9 cellular contexts compared by ENCODE assay signal in genomic region chr2:25557179-25558036, GRCh38.
DNase-seq lines count a peak whose midpoint lies in the region; ATAC-seq, FAIRE-seq and TF ChIP-seq lines count a peak whose summit lies in the region.
"Had no signal": no experiment of that assay in that cellular context is flagged by ENCODE, and none has a peak within 500 bp of the region (broad histone marks: within the 10 kb centered on the region; RNA-seq: fewer than 3 reads in every experiment).

No MANE protein-coding gene starts in this region.

- dilution Hi-C loops in IMR-90 (cut with HindIII; ENCODE audit: low sequenced_read_pairs, unreplicated experiment): no loop called here

- H4K91ac ChIP-seq in IMR-90 (ENCODE audit: insufficient read depth, low read depth, low read length): no peak overlapping the region

- peak overlapping the region; percentile 1 for H2AFZ ChIP-seq in IMR-90 (replicated peaks; ENCODE audit: low read length, poor library complexity)
- no peak overlapping the region for H2AFZ ChIP-seq in smooth muscle cell (ENCODE audit: low read depth)

- H3K4me1 ChIP-seq in IMR-90 (ENCODE audit: control insufficient read depth, insufficient read depth, low read length) (peaks cover 2% of the 10 kb centered on the region), endodermal cell (ENCODE audit: control insufficient read depth, insufficient read depth, low read length) (no peaks in the 10 kb centered on the region), smooth muscle cell (ENCODE audit: low read depth) (no peaks in the 10 kb centered on the region)

- no peak for TF ChIP-seq RAD21 in IMR-90 (IDR thresholded peaks at IDR 0.05; ENCODE audit: low read length)

- no peaks in the 10 kb centered on the region for H3K36me3 ChIP-seq in GM06990 (ENCODE audit: control insufficient read depth, insufficient read depth, low read length)
- H3K36me3 ChIP-seq in IMR-90 (ENCODE audit: control insufficient read depth, insufficient read depth, low read length): no peaks in the 10 kb centered on the region
- H3K36me3 ChIP-seq in endodermal cell (ENCODE audit: control insufficient read depth, insufficient read depth, low read length): no peaks in the 10 kb centered on the region
- H3K36me3 ChIP-seq in smooth muscle cell (ENCODE audit: low read depth): no peaks in the 10 kb centered on the region

- intact Hi-C loops in IMR-90 (cut with micrococcal nuclease): no loop called here

- no peak overlapping the region for H2BK20ac ChIP-seq in IMR-90 (ENCODE audit: low read depth, low read length)

- no peak overlapping the region for H3K9ac ChIP-seq in IMR-90 (ENCODE audit: low read depth, low read length)
- H3K9ac ChIP-seq in endodermal cell (ENCODE audit: extremely low read depth, low read length, poor library complexity, severe bottlenecking): no peak overlapping the region
- no peak overlapping the region for H3K9ac ChIP-seq in smooth muscle cell (ENCODE audit: low read depth)

- no peak overlapping the region for H3K4me2 ChIP-seq in IMR-90 (ENCODE audit: low read depth, low read length)
- H3K4me2 ChIP-seq in smooth muscle cell: no peak overlapping the region

- H2AK9ac ChIP-seq in IMR-90 (replicated peaks; ENCODE audit: low read depth, low read length, poor library complexity): peak overlapping the region; percentile 34

- H2BK5ac ChIP-seq in IMR-90 (ENCODE audit: low read depth, low read length, poor library complexity, severe bottlenecking): no peak overlapping the region

- H3K36me3 Mint-ChIP-seq in endodermal cell (ENCODE audit: low read depth): no peaks in the 10 kb centered on the region

- H3K79me1 ChIP-seq in IMR-90 (ENCODE audit: low read depth in 1 of 2, low read length in 2 of 2): no peaks in the 10 kb centered on the region

- peak; percentile 44 for ATAC-seq in GM19452 (IDR thresholded peaks at IDR 0.05; ENCODE audit: unreplicated experiment)
- ATAC-seq in IMR-90 (ENCODE audit: low read depth): no peak

- no peaks in the 10 kb centered on the region for H3K27me3 Mint-ChIP-seq in endodermal cell (ENCODE audit: insufficient read depth)

- in situ Hi-C loops in IMR-90 (cut with MboI; ENCODE audit: low sequenced_read_pairs): no loop called here

- H3K9me3 ChIP-seq in IMR-90 (ENCODE audit: control insufficient read depth, insufficient read depth, low read length) (no peaks in the 10 kb centered on the region), endodermal cell (ENCODE audit: control insufficient read depth, low read length) (no peaks in the 10 kb centered on the region), smooth muscle cell (replicated peaks; ENCODE audit: low read depth) (no peaks in the 10 kb centered on the region)

- no TSS peak for BruUV-seq in IMR-90 (replicated peaks; lab: Mats Ljungman, UMichigan)

- H3K27ac Mint-ChIP-seq in endodermal cell: peak overlapping the region; percentile 13

- no peaks in the 10 kb centered on the region for H3K9me3 Mint-ChIP-seq in endodermal cell

- CTCF ChIA-PET in IMR-90 (lab: Yijun Ruan, JAX): no interaction called here

- H3K4ac ChIP-seq in IMR-90 (ENCODE audit: low read depth, low read length): no peak overlapping the region

- H3K9me1 ChIP-seq in IMR-90 (ENCODE audit: insufficient read depth, low read length): no peaks in the 10 kb centered on the region

- no peak for TF ChIP-seq CTCF in GM06990 (IDR thresholded peaks at IDR 0.05; ENCODE audit: insufficient read depth, low read length, poor library complexity, severe bottlenecking)
- no peak for TF ChIP-seq CTCF in IMR-90 (conservative IDR thresholded peaks at IDR 0.05; ENCODE audit: low read depth, low read length)
- no peak for TF ChIP-seq CTCF in endodermal cell (conservative IDR thresholded peaks at IDR 0.05)
- TF ChIP-seq CTCF in D721Med (IDR thresholded peaks at IDR 0.05; ENCODE audit: insufficient read depth, missing control alignments): no peak
- TF ChIP-seq CTCF in smooth muscle cell (IDR thresholded peaks at IDR 0.05; ENCODE audit: borderline replicate concordance, insufficient read depth, poor library complexity, severe bottlenecking): no peak

- no peaks in the 10 kb centered on the region for H3K79me2 ChIP-seq in smooth muscle cell (ENCODE audit: low read depth)

- no peak overlapping the region for H3K4me3 Mint-ChIP-seq in endodermal cell

- H3K18ac ChIP-seq in IMR-90 (ENCODE audit: low read depth, low read length): no peak overlapping the region

- H3K27me3 ChIP-seq in GM06990 (replicated peaks; ENCODE audit: control insufficient read depth, insufficient read depth, low read length) (no peaks in the 10 kb centered on the region), IMR-90 (ENCODE audit: control insufficient read depth, insufficient read depth, low read length) (no peaks in the 10 kb centered on the region), endodermal cell (ENCODE audit: control insufficient read depth, insufficient read depth, low read length, poor library complexity, severe bottlenecking) (no peaks in the 10 kb centered on the region), smooth muscle cell (ENCODE audit: low read depth) (no peaks in the 10 kb centered on the region)

- H3K4me1 Mint-ChIP-seq in endodermal cell: peaks cover 13% of the 10 kb centered on the region

- no peak for FAIRE-seq in D721Med (lab: Jason Lieb, UNC)

- H3K4me3 ChIP-seq in GM06990 (replicated peaks; ENCODE audit: low read depth, low read length): no peak overlapping the region; the same call in 1 of the 2 replicates
- H3K4me3 ChIP-seq in IMR-90 (ENCODE audit: insufficient read depth, low read depth, low read length): no peak overlapping the region
- no peak overlapping the region for H3K4me3 ChIP-seq in endodermal cell (ENCODE audit: low read length)
- no peak overlapping the region for H3K4me3 ChIP-seq in smooth muscle cell

- WGBS in IMR-90 (ENCODE audit: extremely low coverage in 2 of 2, insufficient read length in 1 of 2), 2 experiments: 100% methylated on average over 1 of the region's 6 CpGs; no CpG with 5 or more reads in 1 of the 2 experiments
- 81 to 90% methylated on average over 6 of the region's 6 CpGs for WGBS in endodermal cell (ENCODE audit: insufficient coverage in 1 of 2, insufficient read length in 1 of 2), 2 experiments
- WGBS in smooth muscle cell (ENCODE audit: low lambda C conversion rate): 70% methylated on average over 6 of the region's 6 CpGs

- H4K5ac ChIP-seq in IMR-90 (ENCODE audit: low read depth, low read length): no peak overlapping the region

- H4K8ac ChIP-seq in IMR-90 (ENCODE audit: low read depth in 2 of 2, low read length in 2 of 2): no peak overlapping the region

- H4K20me1 ChIP-seq in IMR-90 (ENCODE audit: insufficient read depth, low read length) (no peaks in the 10 kb centered on the region), smooth muscle cell (ENCODE audit: low read depth) (no peaks in the 10 kb centered on the region)

- H3K14ac ChIP-seq in IMR-90 (replicated peaks; ENCODE audit: low read depth, low read length): peak overlapping the region; percentile 7; the same call in 1 of the 2 replicates

- no peak overlapping the region for H3K56ac ChIP-seq in IMR-90 (ENCODE audit: extremely low read depth, insufficient read depth, low read length)

- no peak overlapping the region for H2BK120ac ChIP-seq in IMR-90 (ENCODE audit: low read depth, low read length)

- H3K27ac ChIP-seq in IMR-90 (ENCODE audit: insufficient read depth, low read length) (no peak overlapping the region), endodermal cell (ENCODE audit: low read depth, low read length) (no peak overlapping the region), smooth muscle cell (ENCODE audit: low read depth) (no peak overlapping the region)

- POLR2A ChIA-PET in IMR-90 (lab: Charles Lee; ENCODE audit: unreplicated experiment): interaction anchor here (0.6 kb wide), 1 partner anchor 183 kb away, joined by 4 read pairs; no protein-coding TSS in a partner anchor

- TF ChIP-seq POLR2A in IMR-90 (IDR thresholded peaks at IDR 0.05; ENCODE audit: low read depth, low read length): no peak

- H3K23ac ChIP-seq in IMR-90 (ENCODE audit: low read depth, low read length): no peak overlapping the region

- H3F3A ChIP-seq in smooth muscle cell (ENCODE audit: low read depth): no peaks in the 10 kb centered on the region

- peak overlapping the region; percentile 48; the same call in 1 of the 2 replicates for H2AK5ac ChIP-seq in IMR-90 (ENCODE audit: low read depth, low read length)

- H2BK15ac ChIP-seq in IMR-90 (ENCODE audit: low read depth, low read length): no peak overlapping the region

- DNase-seq in GM06990 (ENCODE audit: extremely low read depth, insufficient read length) (peak; percentile 32), IMR-90 (no peak), endodermal cell (no peak), D721Med (ENCODE audit: insufficient read length, low spot score) (no peak), NCI-H2227 (lab: John Stamatoyannopoulos, UW; ENCODE audit: unreplicated experiment) (no peak), smooth muscle cell (lab: John Stamatoyannopoulos, UW; ENCODE audit: unreplicated experiment) (no peak), NCI-H69 (lab: John Stamatoyannopoulos, UW) (no peak)
- DNase-seq: NCI-H1436 had no signal

TF ChIP-seq in IMR-90, 13 proteins besides CTCF, POLR2A, EP300 and RAD21 (continues in another document):
- no peak for TF ChIP-seq NFE2L2 (IDR thresholded peaks at IDR 0.05; ENCODE audit: low read depth, low read length)
- TF ChIP-seq, protein P1, sequence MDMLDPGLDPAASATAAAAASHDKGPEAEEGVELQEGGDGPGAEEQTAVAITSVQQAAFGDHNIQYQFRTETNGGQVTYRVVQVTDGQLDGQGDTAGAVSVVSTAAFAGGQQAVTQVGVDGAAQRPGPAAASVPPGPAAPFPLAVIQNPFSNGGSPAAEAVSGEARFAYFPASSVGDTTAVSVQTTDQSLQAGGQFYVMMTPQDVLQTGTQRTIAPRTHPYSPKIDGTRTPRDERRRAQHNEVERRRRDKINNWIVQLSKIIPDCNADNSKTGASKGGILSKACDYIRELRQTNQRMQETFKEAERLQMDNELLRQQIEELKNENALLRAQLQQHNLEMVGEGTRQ (IDR thresholded peaks at IDR 0.05; ENCODE audit: low read depth, low read length): no peak
- TF ChIP-seq ELK1 (IDR thresholded peaks at IDR 0.05; ENCODE audit: borderline replicate concordance, low read depth, low read length): no peak
- no peak for TF ChIP-seq MAFK (IDR thresholded peaks at IDR 0.05; ENCODE audit: low read depth, low read length)
- no peak for TF ChIP-seq SMC3 (IDR thresholded peaks at IDR 0.05; ENCODE audit: low read depth, low read length)
- no peak for TF ChIP-seq BHLHE40 (IDR thresholded peaks at IDR 0.05; ENCODE audit: low read depth, low read length)
- no peak for TF ChIP-seq RCOR1 (IDR thresholded peaks at IDR 0.05; ENCODE audit: insufficient replicate concordance, low read length)
- no peak for TF ChIP-seq MAZ (IDR thresholded peaks at IDR 0.05; ENCODE audit: borderline replicate concordance, low read depth, low read length)
